ENCODE assay signal across 22 cellular contexts in genomic region chr11:1277936-1278512, GRCh38. TPM values are rescaled to one million over a fixed set of nuclear protein-coding genes. Genes with fewer than 3 reads are reported as not detected.
DNase-seq lines count a peak whose midpoint lies in the region; ATAC-seq and TF ChIP-seq lines count a peak whose summit lies in the region.
"Had no signal": no experiment of that assay in that cellular context is flagged by ENCODE, and none has a peak within 500 bp of the region (broad histone marks: within the 10 kb centered on the region; RNA-seq: fewer than 3 reads in every experiment).

No MANE protein-coding gene starts in this region.

- no peak overlapping the region for H3K4me3 ChIP-seq in BLaER1
- no peak overlapping the region for H3K4me3 ChIP-seq in Panc1 (ENCODE audit: low read depth in 2 of 2, low read length in 2 of 2)
- H3K4me3 ChIP-seq: MG63 had no signal

- BruUV-seq in Panc1 (replicated peaks; lab: Mats Ljungman, UMichigan) = no TSS peak

- peak; percentile 8; the same call in 1 of the 2 replicates for ATAC-seq in Panc1

- H3K36me3 ChIP-seq in BLaER1 (peaks cover 60% of the 10 kb centered on the region), Panc1 (ENCODE audit: control insufficient read depth, insufficient read depth, low read length) (peaks cover 7% of the 10 kb centered on the region)

- no peak for TF ChIP-seq CTCF in Panc1 (IDR thresholded peaks at IDR 0.05)
- TF ChIP-seq CTCF in brain (conservative IDR thresholded peaks at IDR 0.05) = no peak
- no peak for TF ChIP-seq CTCF in nephron progenitor cell (IDR thresholded peaks at IDR 0.05)

- H3K9me3 ChIP-seq in BLaER1 = no peaks in the 10 kb centered on the region
- no peaks in the 10 kb centered on the region for H3K9me3 ChIP-seq in Panc1 (ENCODE audit: control insufficient read depth, insufficient read depth, low read depth, low read length)
- H3K9me3 ChIP-seq: MG63 had no signal

- peak overlapping the region; percentile 36 for H3K4me2 ChIP-seq in BLaER1

- peak overlapping the region in 3 of 5 experiments; percentile 7 to 62 (median 25) for H3K27ac Mint-ChIP-seq in brain
- H3K27ac Mint-ChIP-seq in nephron progenitor cell = peak overlapping the region; percentile 59
- H3K27ac Mint-ChIP-seq: HFFc6 had no signal

- H3K27ac ChIP-seq in BLaER1 = no peak overlapping the region
- no peak overlapping the region for H3K27ac ChIP-seq in Panc1 (ENCODE audit: low read length)

- intact Hi-C loops in Panc1 (cut with micrococcal nuclease; ENCODE audit: unreplicated experiment) = no loop called here

- H3K27me3 Mint-ChIP-seq in brain (no peaks in the 10 kb centered on the region), nephron progenitor cell (ENCODE audit: low read depth, poor library complexity) (no peaks in the 10 kb centered on the region)

- H3K4me1 Mint-ChIP-seq in brain (no peaks in the 10 kb centered on the region), nephron progenitor cell (peaks cover 36% of the 10 kb centered on the region)

- H3K27me3 ChIP-seq in BLaER1 = no peaks in the 10 kb centered on the region
- no peaks in the 10 kb centered on the region for H3K27me3 ChIP-seq in Panc1 (ENCODE audit: control insufficient read depth, insufficient read depth, low read length)
- H3K27me3 ChIP-seq: MG63 had no signal

- H3K4me3 Mint-ChIP-seq in brain (no peak overlapping the region), nephron progenitor cell (no peak overlapping the region)
- H3K4me3 Mint-ChIP-seq: HFFc6 had no signal

- CTCF ChIA-PET in Panc1 (lab: Charles Lee) = no interaction called here

- DNase-seq in Panc1 (ENCODE audit: low read depth, low spot score) (no peak), nephron progenitor cell (peak; percentile 33), occipital lobe (lab: John Stamatoyannopoulos, UW) (no peak)
- no peak for DNase-seq in stimulated activated CD8-positive, alpha-beta memory T cell treated with anti-CD3 and anti-CD28 coated beads, Interleukin-4, amount 100 ng/mL, for 48 hours
- DNase-seq in activated CD4-positive, alpha-beta T cell treated with anti-CD3 and anti-CD28 coated beads for 1 hour = no peak
- DNase-seq: C1 segment of cervical spinal cord, DMS79 treated with DMSO at 0.1 percent for 48 hours, H7, HFFc6, Kasumi-1, MG63, NCI-H1048, NCI-H1436, NCI-H1930, NCI-H226, NCI-H524, NCI-H82, OCI-M1, RPMI8226 had no signal

- no peak overlapping the region for H3K9ac ChIP-seq in BLaER1

- in situ Hi-C loops in Panc1 (cut with HindIII; ENCODE audit: low pct_unique_long_range_greater_than_20kb, low sequenced_read_pairs) = no loop called here

- peaks cover 32% of the 10 kb centered on the region for H3K36me3 Mint-ChIP-seq in brain
- H3K36me3 Mint-ChIP-seq in nephron progenitor cell (ENCODE audit: low read depth) = peaks cover 22% of the 10 kb centered on the region

- H3K9me3 Mint-ChIP-seq in brain (no peaks in the 10 kb centered on the region), nephron progenitor cell (no peaks in the 10 kb centered on the region)
- H3K9me3 Mint-ChIP-seq: HFFc6 had no signal

- H3K4me1 ChIP-seq in BLaER1 (peaks cover 53% of the 10 kb centered on the region), Panc1 (ENCODE audit: control insufficient read depth, insufficient read depth, low read length) (no peaks in the 10 kb centered on the region)

- POLR2A ChIA-PET in Panc1 (lab: Charles Lee) = no interaction called here

- H4K20me1 ChIP-seq in BLaER1 = peaks cover 78% of the 10 kb centered on the region

RNA-seq across cellular contexts. Expression of gene TOLLIP, which starts 31.4 kb away (rescaled TPM):
- total RNA-seq in Panc1 (2021; ENCODE audit: unreplicated experiment) (141 TPM), occipital lobe (17.8 TPM)
- polyA plus RNA-seq in Panc1 (2012; ENCODE audit: insufficient read length) = 222 TPM
- polyA plus RNA-seq in brain (ENCODE audit: insufficient read depth, low read depth, low replicate concordance) = 58.5 TPM

RNA-seq across cellular contexts. Expression of gene MUC5B, which starts 55.2 kb away (rescaled TPM):
- total RNA-seq in Panc1 (2021; ENCODE audit: unreplicated experiment) = 1.2 TPM
- 0.40 TPM for polyA plus RNA-seq in Panc1 (2012; ENCODE audit: insufficient read length)
- not detected for polyA plus RNA-seq in brain (ENCODE audit: insufficient read depth, low read depth, low replicate concordance)
- total RNA-seq in occipital lobe = not detected
- total RNA-seq: A673, HFFc6 had no signal
